In the genomic region with DNA sequence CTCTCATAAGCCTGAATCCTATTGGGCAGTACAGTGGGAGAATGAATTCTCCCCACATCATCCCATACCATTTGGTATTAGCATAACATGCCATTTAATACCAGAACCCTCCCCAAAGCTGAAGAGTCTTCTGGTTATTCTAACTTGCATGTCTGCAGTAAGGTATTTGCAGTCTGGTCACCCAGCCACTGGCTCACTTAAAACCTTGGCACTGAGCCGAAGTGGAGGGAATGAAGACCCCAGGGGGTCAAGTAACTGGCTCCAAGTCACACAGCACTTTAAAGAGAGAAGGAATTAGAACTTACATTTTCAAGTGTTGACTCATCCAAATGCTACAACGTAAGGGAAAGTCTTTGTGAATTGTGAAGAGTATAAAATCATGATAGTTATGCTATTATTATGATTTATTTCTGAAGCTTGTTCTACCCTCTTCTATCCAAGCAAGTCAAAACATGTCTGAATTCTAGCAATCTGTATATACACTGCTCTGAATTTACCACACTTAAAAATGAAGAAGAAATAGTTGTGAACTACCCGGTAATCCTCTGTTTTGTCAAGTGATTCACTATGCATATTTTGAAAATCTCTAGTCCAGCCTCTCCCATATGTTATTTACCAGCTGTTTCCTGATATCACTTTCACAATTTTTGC, we compare ENCODE assay signal across 10 cellular contexts. TPM values are rescaled to one million over a fixed set of nuclear protein-coding genes. Genes with fewer than 3 reads are reported as not detected.
DNase-seq lines count a peak whose midpoint lies in the region; ATAC-seq and TF ChIP-seq lines count a peak whose summit lies in the region.
"Had no signal": no experiment of that assay in that cellular context is flagged by ENCODE, and none has a peak within 500 bp of the region (broad histone marks: within the 10 kb centered on the region; RNA-seq: fewer than 3 reads in every experiment).

No MANE protein-coding gene starts in this region.

- ATAC-seq in HG03159 (IDR thresholded peaks at IDR 0.05; ENCODE audit: unreplicated experiment) (no peak), GM19324 (IDR thresholded peaks at IDR 0.05; ENCODE audit: low FRiP score, unreplicated experiment) (no peak)

- H3K27me3 Mint-ChIP-seq in endodermal cell (ENCODE audit: insufficient read depth), result peaks cover 53% of the 10 kb centered on the region
- peaks cover 3% of the 10 kb centered on the region for H3K27me3 Mint-ChIP-seq in osteocyte (ENCODE audit: unreplicated experiment)
- H3K27me3 Mint-ChIP-seq in glutamatergic neuron (ENCODE audit: unreplicated experiment), result peaks cover 7% of the 10 kb centered on the region

- H3K9me3 Mint-ChIP-seq in endodermal cell (no peaks in the 10 kb centered on the region), osteocyte (ENCODE audit: unreplicated experiment) (no peaks in the 10 kb centered on the region), glutamatergic neuron (ENCODE audit: unreplicated experiment) (peaks cover 4% of the 10 kb centered on the region)
- H3K9me3 Mint-ChIP-seq: neural crest cell had no signal

- H3K9me3 ChIP-seq in endodermal cell (ENCODE audit: control insufficient read depth, low read length) (no peaks in the 10 kb centered on the region), suprapubic skin (no peaks in the 10 kb centered on the region)

- no peaks in the 10 kb centered on the region for H3K36me3 Mint-ChIP-seq in endodermal cell (ENCODE audit: low read depth)
- no peaks in the 10 kb centered on the region for H3K36me3 Mint-ChIP-seq in osteocyte (ENCODE audit: unreplicated experiment)
- H3K36me3 Mint-ChIP-seq in glutamatergic neuron (ENCODE audit: unreplicated experiment), result no peaks in the 10 kb centered on the region

- 40 to 51% methylated on average over 2 to 3 of the region's 3 CpGs for WGBS in endodermal cell (ENCODE audit: insufficient coverage in 1 of 2, insufficient read length in 1 of 2), 2 experiments
- 19% methylated on average over 3 of the region's 3 CpGs for WGBS in suprapubic skin

- DNase-seq in GM04503 (ENCODE audit: low read depth) (peak; percentile 4), NCI-H345 treated with DMSO at 0.1 percent for 48 hours (lab: John Stamatoyannopoulos, UW; ENCODE audit: unreplicated experiment) (peak; percentile 21), endodermal cell (peak; percentile 86), osteocyte (ENCODE audit: extremely low spot score, unreplicated experiment) (peak; percentile 87), glutamatergic neuron (no peak), suprapubic skin (ENCODE audit: low spot score in 2 of 2) (no peak)
- DNase-seq: NK-92 treated with Interleukin-12 subunit alpha and Interleukin-12 subunit beta, amount 100 ng/mL, for 24 hours had no signal

- H3K9ac ChIP-seq in endodermal cell (ENCODE audit: extremely low read depth, low read length, poor library complexity, severe bottlenecking), result no peak overlapping the region

- peaks cover 15% of the 10 kb centered on the region for H3K4me1 Mint-ChIP-seq in endodermal cell
- H3K4me1 Mint-ChIP-seq in osteocyte (ENCODE audit: unreplicated experiment), result peaks cover 53% of the 10 kb centered on the region
- peaks cover 40% of the 10 kb centered on the region for H3K4me1 Mint-ChIP-seq in glutamatergic neuron (ENCODE audit: low read depth, unreplicated experiment)
- H3K4me1 Mint-ChIP-seq: neural crest cell had no signal

- no peaks in the 10 kb centered on the region for H3K36me3 ChIP-seq in endodermal cell (ENCODE audit: control insufficient read depth, insufficient read depth, low read length)
- no peaks in the 10 kb centered on the region for H3K36me3 ChIP-seq in suprapubic skin

- H3K4me3 ChIP-seq in endodermal cell (ENCODE audit: low read length) (no peak overlapping the region), suprapubic skin (no peak overlapping the region)

- TF ChIP-seq CTCF in endodermal cell (conservative IDR thresholded peaks at IDR 0.05), result no peak
- TF ChIP-seq CTCF in osteocyte (IDR thresholded peaks at IDR 0.05), result no peak
- no peak for TF ChIP-seq CTCF in glutamatergic neuron (IDR thresholded peaks at IDR 0.05; ENCODE audit: partially characterized antibody, unreplicated experiment)
- no peak for TF ChIP-seq CTCF in suprapubic skin (IDR thresholded peaks at IDR 0.05)

- TF ChIP-seq POLR2A in suprapubic skin (IDR thresholded peaks at IDR 0.05), result no peak

- H3K27ac ChIP-seq in endodermal cell (ENCODE audit: low read depth, low read length) (peak overlapping the region; percentile 15), suprapubic skin (no peak overlapping the region)

- no peak for TF ChIP-seq EP300 in suprapubic skin (IDR thresholded peaks at IDR 0.05)

- H3K27me3 ChIP-seq in endodermal cell (ENCODE audit: control insufficient read depth, insufficient read depth, low read length, poor library complexity, severe bottlenecking), result peaks cover 25% of the 10 kb centered on the region
- H3K27me3 ChIP-seq in suprapubic skin, result no peaks in the 10 kb centered on the region

- no peak overlapping the region for H3K4me3 Mint-ChIP-seq in endodermal cell
- peak overlapping the region; percentile 50 for H3K4me3 Mint-ChIP-seq in osteocyte (ENCODE audit: unreplicated experiment)
- H3K4me3 Mint-ChIP-seq in glutamatergic neuron (ENCODE audit: unreplicated experiment), result no peak overlapping the region
- H3K4me3 Mint-ChIP-seq: neural crest cell had no signal

- H3K4me1 ChIP-seq in endodermal cell (ENCODE audit: control insufficient read depth, insufficient read depth, low read length), result peaks cover 4% of the 10 kb centered on the region
- H3K4me1 ChIP-seq in suprapubic skin, result no peaks in the 10 kb centered on the region

- H3K27ac Mint-ChIP-seq in endodermal cell (no peak overlapping the region), osteocyte (ENCODE audit: unreplicated experiment) (peak overlapping the region; percentile 76), glutamatergic neuron (ENCODE audit: unreplicated experiment) (no peak overlapping the region)

RNA-seq across cellular contexts. Expression of gene GLRA1, which starts 28.5 kb away (rescaled TPM):
- not detected for total RNA-seq in endodermal cell
- 28.3 TPM for polyA plus RNA-seq in endodermal cell (2013, experiment 1 of 2)
- polyA plus RNA-seq in endodermal cell (2013, experiment 2 of 2), result 28.7 TPM
- total RNA-seq in osteocyte, result not detected in 2 replicates
- total RNA-seq in glutamatergic neuron (ENCODE audit: unreplicated experiment), result 0.22 TPM
- total RNA-seq in suprapubic skin, result not detected

Comparison
In these comparisons a context has a peak if more than half of its experiments do, and no peak if none do; other contexts are left out.
1. DNase-seq: peak in GM04503 (single experiment), NCI-H345 treated with DMSO at 0.1 percent for 48 hours (single experiment), endodermal cell (single experiment) and osteocyte (single experiment); none in glutamatergic neuron (single experiment) and suprapubic skin (0 of 2).